8 cellular contexts compared by ENCODE assay signal in genomic region chr2:8303322-8303832, GRCh38.
DNase-seq lines count a peak whose midpoint lies in the region; ATAC-seq and TF ChIP-seq lines count a peak whose summit lies in the region.

No MANE protein-coding gene starts in this region.

- H3K4me1 Mint-ChIP-seq in T-helper 17 cell (peaks cover 66% of the 10 kb centered on the region), osteocyte (ENCODE audit: unreplicated experiment) (peaks cover 9% of the 10 kb centered on the region)

- peaks cover 52% of the 10 kb centered on the region for H3K4me1 ChIP-seq in vagina

- H3K36me3 Mint-ChIP-seq in T-helper 17 cell (ENCODE audit: low read depth) = no peaks in the 10 kb centered on the region
- no peaks in the 10 kb centered on the region for H3K36me3 Mint-ChIP-seq in osteocyte (ENCODE audit: unreplicated experiment)

- no peaks in the 10 kb centered on the region for H3K36me3 ChIP-seq in vagina

- peak overlapping the region; percentile 87 for H3K27ac Mint-ChIP-seq in T-helper 17 cell
- H3K27ac Mint-ChIP-seq in osteocyte (ENCODE audit: unreplicated experiment) = no peak overlapping the region

- TF ChIP-seq CTCF in osteocyte (IDR thresholded peaks at IDR 0.05) (no peak), vagina (IDR thresholded peaks at IDR 0.05) (no peak)

- H3K4me3 Mint-ChIP-seq in T-helper 17 cell (peak overlapping the region; percentile 82), osteocyte (ENCODE audit: unreplicated experiment) (no peak overlapping the region)

- H3K9me3 Mint-ChIP-seq in osteocyte (ENCODE audit: unreplicated experiment) = no peaks in the 10 kb centered on the region

- no peaks in the 10 kb centered on the region for H3K27me3 ChIP-seq in vagina

- H3K27me3 Mint-ChIP-seq in T-helper 17 cell (no peaks in the 10 kb centered on the region), osteocyte (ENCODE audit: unreplicated experiment) (no peaks in the 10 kb centered on the region)

- intact Hi-C loops in vagina (cut with DNase I) = no loop called here

- H3K4me3 ChIP-seq in vagina = no peak overlapping the region

- peak overlapping the region; percentile 66 for H3K27ac ChIP-seq in vagina

- DNase-seq in T-helper 17 cell = peak; percentile 42 to 51 (median 48)
- DNase-seq in amygdala (lab: John Stamatoyannopoulos, UW) = peak in 34 of 56 donors; percentile 5 to 71 (median 29)
- DNase-seq in osteocyte (ENCODE audit: extremely low spot score, unreplicated experiment) = peak; percentile 70
- peak in 1 of 2 donors; percentile 94 for DNase-seq in vagina (ENCODE audit: extremely low spot score in 2 of 2)
- no peak for DNase-seq in HCEC 1CT
- DNase-seq in NCI-H1105 (lab: John Stamatoyannopoulos, UW) = no peak

- H3K9me3 ChIP-seq in T-helper 17 cell (ENCODE audit: control insufficient read depth, low read length, poor library complexity, severe bottlenecking) = no peaks in the 10 kb centered on the region
- no peaks in the 10 kb centered on the region for H3K9me3 ChIP-seq in vagina

- ATAC-seq in GM18868 (IDR thresholded peaks at IDR 0.05; ENCODE audit: unreplicated experiment) (peak; percentile 57), HG03045 (IDR thresholded peaks at IDR 0.05; ENCODE audit: unreplicated experiment) (peak; percentile 68), T-helper 17 cell (peak; percentile 87)

- TF ChIP-seq POLR2A in vagina (IDR thresholded peaks at IDR 0.05) = no peak

Comparison
In these comparisons a context has a peak if more than half of its experiments do, and no peak if none do; other contexts are left out.
1. DNase-seq: peak in T-helper 17 cell (3 of 3), amygdala (34 of 56) and osteocyte (single experiment); none in HCEC 1CT (single experiment) and NCI-H1105 (single experiment).
2. Peak in every context shown above with its lines, with median percentiles within 50 percentile points of each other: ATAC-seq.